25 cellular contexts compared by ENCODE assay signal in the genomic region with DNA sequence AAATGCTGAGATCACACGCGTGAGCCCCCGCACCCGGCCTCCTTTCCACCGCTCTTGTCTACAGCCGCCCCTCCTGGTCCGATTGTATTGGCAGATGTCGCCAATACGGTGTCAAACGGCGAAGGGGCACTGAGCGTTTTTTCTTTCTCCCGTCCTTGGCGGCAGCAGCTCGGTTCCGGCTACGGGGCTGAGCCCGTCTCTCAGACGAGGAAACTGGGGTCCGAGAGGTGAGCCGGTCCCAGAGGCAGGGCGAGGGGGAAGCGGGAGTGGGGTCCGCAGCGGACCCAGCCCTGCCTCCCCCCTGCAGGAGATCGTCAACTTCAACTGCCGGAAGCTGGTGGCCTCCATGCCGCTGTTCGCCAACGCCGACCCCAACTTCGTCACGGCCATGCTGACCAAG. TPM values are rescaled to one million over a fixed set of nuclear protein-coding genes. Genes with fewer than 3 reads are reported as not detected.
A peak's percentile ranks its signal among the peaks of the same experiment; 100 is the strongest.
DNase-seq lines count a peak whose midpoint lies in the region; ATAC-seq, FAIRE-seq and TF ChIP-seq lines count a peak whose summit lies in the region.
"Had no signal": no experiment of that assay in that cellular context is flagged by ENCODE, and none has a peak within 500 bp of the region (broad histone marks: within the 10 kb centered on the region; RNA-seq: fewer than 3 reads in every experiment).

No MANE protein-coding gene starts in this region.

- no peaks in the 10 kb centered on the region for H4K20me1 ChIP-seq in HepG2 (ENCODE audit: insufficient read depth, low read length)

- intact Hi-C loops in right lobe of liver (cut with DNase I): no loop called here
- intact Hi-C loops in HepG2 (cut with micrococcal nuclease; ENCODE audit: unreplicated experiment): no loop called here
- intact Hi-C loops in posterior vena cava (cut with DNase I): no loop called here

- 92% methylated on average over 8 of the region's 33 CpGs for WGBS in right lobe of liver (ENCODE audit: insufficient coverage, low coverage, low lambda C conversion rate, missing lambda C conversion rate)
- 95% methylated on average over 30 of the region's 33 CpGs for WGBS in HepG2 (ENCODE audit: low lambda C conversion rate)

- no peak overlapping the region for H3K27ac ChIP-seq in right lobe of liver
- no peak overlapping the region for H3K27ac ChIP-seq in HepG2 (ENCODE audit: extremely low read length, insufficient read depth, low read length)
- H3K27ac ChIP-seq: GM23248, SK-N-MC had no signal

- no TSS peak for BruUV-seq in HepG2 (replicated peaks; lab: Mats Ljungman, UMichigan)

- CTCF ChIA-PET in HepG2 (lab: Yijun Ruan, JAX; ENCODE audit: low intra/inter-chr PET ratio, low total read pairs): no interaction called here

- H3K4me3 ChIP-seq in right lobe of liver: no peak overlapping the region
- H3K4me3 ChIP-seq in HepG2 (replicated peaks in 1 of 3; ENCODE audit: insufficient read depth in 1 of 3, low read depth in 2 of 3, low read length in 3 of 3): no peak overlapping the region
- H3K4me3 ChIP-seq: GM23248, MG63, SK-N-MC had no signal

- H3K9me3 ChIP-seq in right lobe of liver (no peaks in the 10 kb centered on the region), HepG2 (ENCODE audit: low read length) (no peaks in the 10 kb centered on the region)
- H3K9me3 ChIP-seq: MG63 had no signal

- POLR2A ChIA-PET in HepG2 (lab: Yijun Ruan, JAX): no interaction called here

- DNase-seq in right lobe of liver: peak in 2 of 3 donors; percentile 36 to 42
- no peak for DNase-seq in HepG2 (ENCODE audit: low spot score)
- DNase-seq in posterior vena cava (ENCODE audit: low spot score): peak; percentile 72
- DNase-seq: CD4-positive, alpha-beta memory T cell; COR-L47; DMS53; GM23248; H7; KG1; MG63; NCI-H1105 treated with DMSO at 0.1 percent for 48 hours; NCI-H146; NCI-H1930; NCI-H2107; NCI-H446; NCI-H524 treated with DMSO at 0.1 percent for 48 hours; NCI-H774; SIG-M5; SW 1271 had no signal

- H3K4me1 ChIP-seq in right lobe of liver (no peaks in the 10 kb centered on the region), HepG2 (ENCODE audit: insufficient read depth, low read length) (no peaks in the 10 kb centered on the region)

- H3K36me3 ChIP-seq in right lobe of liver (no peaks in the 10 kb centered on the region), HepG2 (replicated peaks in 1 of 2; ENCODE audit: control insufficient read depth in 1 of 2, insufficient read depth in 2 of 2, low read length in 2 of 2) (peaks cover 3 to 7% of the 10 kb centered on the region in 2 experiments; a peak in 3 of 5 replicates)
- H3K36me3 ChIP-seq: MG63 had no signal

- no peak overlapping the region for H2AFZ ChIP-seq in HepG2 (ENCODE audit: low read length)
- H2AFZ ChIP-seq: GM23248 had no signal

- in situ Hi-C loops in HepG2 (cut with HindIII; ENCODE audit: extremely low pct_ligation_motif_present, low pct_unique_long_range_greater_than_20kb): no loop called here

- no peak overlapping the region for H3K9ac ChIP-seq in HepG2 (ENCODE audit: insufficient read depth, low read depth, low read length)
- H3K9ac ChIP-seq: GM23248 had no signal

- H3K27me3 ChIP-seq in right lobe of liver: no peaks in the 10 kb centered on the region
- no peaks in the 10 kb centered on the region for H3K27me3 ChIP-seq in HepG2 (ENCODE audit: control insufficient read depth in 1 of 2, insufficient read depth in 2 of 2, low read length in 2 of 2)
- H3K27me3 ChIP-seq: MG63 had no signal

- TF ChIP-seq POLR2A in right lobe of liver (IDR thresholded peaks at IDR 0.05) (no peak), HepG2 (IDR thresholded peaks at IDR 0.05; ENCODE audit: insufficient read depth in 1 of 2, low read depth in 2 of 2, low read length in 2 of 2) (no peak)

- TF ChIP-seq RAD21 in HepG2 (CRISPR knock-in tag; IDR thresholded peaks at IDR 0.05): no peak

- no peak for ATAC-seq in right lobe of liver
- ATAC-seq in HepG2: no peak
- no peak for ATAC-seq in GM18502 (IDR thresholded peaks at IDR 0.05; ENCODE audit: poor library complexity, unreplicated experiment)

- no peak overlapping the region for H3K4me2 ChIP-seq in HepG2 (ENCODE audit: low read depth, low read length)

- no peaks in the 10 kb centered on the region for H3K79me2 ChIP-seq in HepG2 (ENCODE audit: insufficient read depth, low read length)

- no peak for TF ChIP-seq EP300 in HepG2 (IDR thresholded peaks at IDR 0.05; ENCODE audit: low read depth in 2 of 2, low read length in 2 of 2)
- TF ChIP-seq EP300 in HepG2 (CRISPR knock-in tag; IDR thresholded peaks at IDR 0.05; ENCODE audit: borderline replicate concordance): no peak

- no peak for TF ChIP-seq CTCF in right lobe of liver (IDR thresholded peaks at IDR 0.05)
- no peak for TF ChIP-seq CTCF in HepG2 (CRISPR knock-in tag; IDR thresholded peaks at IDR 0.05)

- FAIRE-seq in HepG2 (lab: Jason Lieb, UNC): no peak
- FAIRE-seq: G401.6, RCC 7860 had no signal

RNA-seq across cellular contexts. Expression of a gene that starts 20.4 kb away (rescaled TPM):
- 10 to 100 TPM; 25.9 to 42.9 (median 33.3) TPM for total RNA-seq in right lobe of liver
- total RNA-seq in HepG2 (2016; rRNA removed; fragmentation: Illumina TruSeq; extraction: Trizol): 52.5 and 78.0 TPM in 2 replicates
- 14.6 and 16.3 TPM in 2 replicates for total RNA-seq in HepG2 (2016; cell fraction: cytosol; rRNA removed; fragmentation: Illumina TruSeq; extraction: Trizol; ENCODE audit: low read depth)
- total RNA-seq in HepG2 (2016; cell fraction: insoluble cytoplasmic fraction; rRNA removed; fragmentation: Illumina TruSeq; extraction: Trizol): 49.1 and 82.6 TPM in 2 replicates
- total RNA-seq in HepG2 (2016; cell fraction: membrane; rRNA removed; fragmentation: Illumina TruSeq; extraction: Trizol): 30.6 and 32.9 TPM in 2 replicates
- 53.4 and 70.1 TPM in 2 replicates for total RNA-seq in HepG2 (2016; cell fraction: nucleus; rRNA removed; fragmentation: Illumina TruSeq; extraction: Trizol)
- 101 and 114 TPM in 2 replicates for polyA plus RNA-seq in HepG2 (2011; rRNA removed)
- 20.8 and 36.5 TPM in 2 replicates for polyA plus RNA-seq in HepG2 (2011; cell fraction: cytosol; rRNA removed)
- polyA plus RNA-seq in HepG2 (2011; cell fraction: nucleus; rRNA removed): 255 and 333 TPM in 2 replicates
- polyA plus RNA-seq in HepG2 (2012): 52.2 and 65.7 TPM in 2 replicates
- polyA plus RNA-seq in HepG2 (2016; cell fraction: cytosol; fragmentation: Illumina TruSeq; extraction: Trizol; ENCODE audit: low read depth): 16.5 and 17.7 TPM in 2 replicates
- 70.9 and 71.7 TPM in 2 replicates for polyA plus RNA-seq in HepG2 (2016; cell fraction: insoluble cytoplasmic fraction; fragmentation: Illumina TruSeq; extraction: Trizol; ENCODE audit: low read depth)
- 34.9 and 37.3 TPM in 2 replicates for polyA plus RNA-seq in HepG2 (2016; cell fraction: membrane; fragmentation: Illumina TruSeq; extraction: Trizol; ENCODE audit: low read depth)
- 138 and 146 TPM in 2 replicates for polyA plus RNA-seq in HepG2 (2016; cell fraction: nucleus; fragmentation: Illumina TruSeq; extraction: Trizol; ENCODE audit: insufficient read depth, low read depth)
- polyA minus RNA-seq in HepG2 (2011; rRNA and poly(A)+ RNA removed; ENCODE audit: low replicate concordance): 247 and 377 TPM in 2 replicates
- polyA minus RNA-seq in HepG2 (2011; cell fraction: cytosol; rRNA and poly(A)+ RNA removed): 67.1 and 69.6 TPM in 2 replicates
- polyA minus RNA-seq in HepG2 (2011; cell fraction: nucleus; rRNA and poly(A)+ RNA removed): 37.9 and 42.3 TPM in 2 replicates
- total RNA-seq in posterior vena cava: 10 to 100 TPM; 25.6 to 30.7 TPM

RNA-seq across cellular contexts. Expression of a gene that starts 23.3 kb away (rescaled TPM):
- total RNA-seq in right lobe of liver: under 1 TPM in 5 of 6 experiments, not detected in 1; 0.05 to 0.27 (median 0.09) TPM
- total RNA-seq in HepG2 (2016; rRNA removed; fragmentation: Illumina TruSeq; extraction: Trizol): not detected in 2 replicates
- not detected in 2 replicates for total RNA-seq in HepG2 (2016; cell fraction: cytosol; rRNA removed; fragmentation: Illumina TruSeq; extraction: Trizol; ENCODE audit: low read depth)
- total RNA-seq in HepG2 (2016; cell fraction: insoluble cytoplasmic fraction; rRNA removed; fragmentation: Illumina TruSeq; extraction: Trizol): not detected in 2 replicates
- 0.03 TPM in 1 of 2 replicates, not detected in the other for total RNA-seq in HepG2 (2016; cell fraction: membrane; rRNA removed; fragmentation: Illumina TruSeq; extraction: Trizol)
- total RNA-seq in HepG2 (2016; cell fraction: nucleus; rRNA removed; fragmentation: Illumina TruSeq; extraction: Trizol): not detected in 2 replicates
- 0.01 and 0.05 TPM in 2 replicates for polyA plus RNA-seq in HepG2 (2011; rRNA removed)
- 0.07 and 0.09 TPM in 2 replicates for polyA plus RNA-seq in HepG2 (2011; cell fraction: cytosol; rRNA removed)
- 0.19 and 0.24 TPM in 2 replicates for polyA plus RNA-seq in HepG2 (2011; cell fraction: nucleus; rRNA removed)
- 0.15 and 0.39 TPM in 2 replicates for polyA plus RNA-seq in HepG2 (2012)
- polyA plus RNA-seq in HepG2 (2016; cell fraction: cytosol; fragmentation: Illumina TruSeq; extraction: Trizol; ENCODE audit: low read depth): 0.07 TPM in 1 of 2 replicates, not detected in the other
- polyA plus RNA-seq in HepG2 (2016; cell fraction: insoluble cytoplasmic fraction; fragmentation: Illumina TruSeq; extraction: Trizol; ENCODE audit: low read depth): not detected in 2 replicates
- polyA plus RNA-seq in HepG2 (2016; cell fraction: membrane; fragmentation: Illumina TruSeq; extraction: Trizol; ENCODE audit: low read depth): 0.05 TPM in 1 of 2 replicates, not detected in the other
- not detected in 2 replicates for polyA plus RNA-seq in HepG2 (2016; cell fraction: nucleus; fragmentation: Illumina TruSeq; extraction: Trizol; ENCODE audit: insufficient read depth, low read depth)
- 0.16 and 9.3 TPM in 2 replicates for polyA minus RNA-seq in HepG2 (2011; rRNA and poly(A)+ RNA removed; ENCODE audit: low replicate concordance)
- polyA minus RNA-seq in HepG2 (2011; cell fraction: cytosol; rRNA and poly(A)+ RNA removed): not detected in 2 replicates
- polyA minus RNA-seq in HepG2 (2011; cell fraction: nucleus; rRNA and poly(A)+ RNA removed): not detected in 2 replicates
- total RNA-seq in posterior vena cava: under 1 TPM; 0.10 to 0.37 TPM
- polyA plus RNA-seq: CD4-positive, alpha-beta memory T cell had no signal

RNA-seq across cellular contexts. Expression of a gene that starts 26.7 kb away (rescaled TPM):
- total RNA-seq in right lobe of liver (under 1 TPM in 1 of 6 experiments, not detected in 5; 0.15 TPM), HepG2 (2016; rRNA removed; fragmentation: Illumina TruSeq; extraction: Trizol) (0.24 TPM in 1 of 2 replicates, not detected in the other), posterior vena cava (under 1 TPM in 1 of 2 donors, not detected in 1; 0.37 TPM)
- total RNA-seq in HepG2 (2016; cell fraction: cytosol; rRNA removed; fragmentation: Illumina TruSeq; extraction: Trizol; ENCODE audit: low read depth): not detected in 2 replicates
- 0.09 TPM in 1 of 2 replicates, not detected in the other for total RNA-seq in HepG2 (2016; cell fraction: insoluble cytoplasmic fraction; rRNA removed; fragmentation: Illumina TruSeq; extraction: Trizol)
- 0.17 and 0.19 TPM in 2 replicates for total RNA-seq in HepG2 (2016; cell fraction: membrane; rRNA removed; fragmentation: Illumina TruSeq; extraction: Trizol)
- not detected in 2 replicates for total RNA-seq in HepG2 (2016; cell fraction: nucleus; rRNA removed; fragmentation: Illumina TruSeq; extraction: Trizol)
- 0.07 TPM in 1 of 2 replicates, not detected in the other for polyA plus RNA-seq in HepG2 (2011; rRNA removed)
- not detected in 2 replicates for polyA plus RNA-seq in HepG2 (2011; cell fraction: cytosol; rRNA removed)
- not detected in 2 replicates for polyA plus RNA-seq in HepG2 (2011; cell fraction: nucleus; rRNA removed)
- polyA plus RNA-seq in HepG2 (2012): 0.09 and 0.27 TPM in 2 replicates
- 0.08 and 0.16 TPM in 2 replicates for polyA plus RNA-seq in HepG2 (2016; cell fraction: cytosol; fragmentation: Illumina TruSeq; extraction: Trizol; ENCODE audit: low read depth)
- polyA plus RNA-seq in HepG2 (2016; cell fraction: insoluble cytoplasmic fraction; fragmentation: Illumina TruSeq; extraction: Trizol; ENCODE audit: low read depth): not detected in 2 replicates
- polyA plus RNA-seq in HepG2 (2016; cell fraction: membrane; fragmentation: Illumina TruSeq; extraction: Trizol; ENCODE audit: low read depth): 0.13 TPM in 1 of 2 replicates, not detected in the other
- 0.33 TPM in 1 of 2 replicates, not detected in the other for polyA plus RNA-seq in HepG2 (2016; cell fraction: nucleus; fragmentation: Illumina TruSeq; extraction: Trizol; ENCODE audit: insufficient read depth, low read depth)
- not detected in 2 replicates for polyA minus RNA-seq in HepG2 (2011; rRNA and poly(A)+ RNA removed; ENCODE audit: low replicate concordance)
- polyA minus RNA-seq in HepG2 (2011; cell fraction: cytosol; rRNA and poly(A)+ RNA removed): not detected in 2 replicates
- not detected in 2 replicates for polyA minus RNA-seq in HepG2 (2011; cell fraction: nucleus; rRNA and poly(A)+ RNA removed)
- total RNA-seq: A172, H7, HT1080 had no signal
- polyA plus RNA-seq: CD4-positive, alpha-beta memory T cell; GM23248 had no signal

RNA-seq across cellular contexts. Expression of a gene that starts 40.5 kb away (rescaled TPM):
- 100 to 1,000 TPM in 4 of 6 experiments, 10 to 100 TPM in 2; 88.6 to 369 (median 124) TPM for total RNA-seq in right lobe of liver
- 136 and 309 TPM in 2 replicates for total RNA-seq in HepG2 (2016; rRNA removed; fragmentation: Illumina TruSeq; extraction: Trizol)
- 81.8 and 84.4 TPM in 2 replicates for total RNA-seq in HepG2 (2016; cell fraction: cytosol; rRNA removed; fragmentation: Illumina TruSeq; extraction: Trizol; ENCODE audit: low read depth)
- 114 and 317 TPM in 2 replicates for total RNA-seq in HepG2 (2016; cell fraction: insoluble cytoplasmic fraction; rRNA removed; fragmentation: Illumina TruSeq; extraction: Trizol)
- 96.0 and 109 TPM in 2 replicates for total RNA-seq in HepG2 (2016; cell fraction: membrane; rRNA removed; fragmentation: Illumina TruSeq; extraction: Trizol)
- 271 and 340 TPM in 2 replicates for total RNA-seq in HepG2 (2016; cell fraction: nucleus; rRNA removed; fragmentation: Illumina TruSeq; extraction: Trizol)
- polyA plus RNA-seq in HepG2 (2011; rRNA removed): 754 and 1,057 TPM in 2 replicates
- polyA plus RNA-seq in HepG2 (2011; cell fraction: cytosol; rRNA removed): 595 and 749 TPM in 2 replicates
- polyA plus RNA-seq in HepG2 (2011; cell fraction: nucleus; rRNA removed): 561 and 615 TPM in 2 replicates
- 926 and 933 TPM in 2 replicates for polyA plus RNA-seq in HepG2 (2012)
- polyA plus RNA-seq in HepG2 (2016; cell fraction: cytosol; fragmentation: Illumina TruSeq; extraction: Trizol; ENCODE audit: low read depth): 148 and 149 TPM in 2 replicates
- polyA plus RNA-seq in HepG2 (2016; cell fraction: insoluble cytoplasmic fraction; fragmentation: Illumina TruSeq; extraction: Trizol; ENCODE audit: low read depth): 179 and 219 TPM in 2 replicates
- polyA plus RNA-seq in HepG2 (2016; cell fraction: membrane; fragmentation: Illumina TruSeq; extraction: Trizol; ENCODE audit: low read depth): 152 and 167 TPM in 2 replicates
- 760 and 837 TPM in 2 replicates for polyA plus RNA-seq in HepG2 (2016; cell fraction: nucleus; fragmentation: Illumina TruSeq; extraction: Trizol; ENCODE audit: insufficient read depth, low read depth)
- polyA minus RNA-seq in HepG2 (2011; rRNA and poly(A)+ RNA removed; ENCODE audit: low replicate concordance): 426 and 707 TPM in 2 replicates
- 369 and 454 TPM in 2 replicates for polyA minus RNA-seq in HepG2 (2011; cell fraction: cytosol; rRNA and poly(A)+ RNA removed)
- polyA minus RNA-seq in HepG2 (2011; cell fraction: nucleus; rRNA and poly(A)+ RNA removed): 97.1 and 115 TPM in 2 replicates
- 100 to 1,000 TPM; 288 to 300 TPM for total RNA-seq in posterior vena cava

RNA-seq across cellular contexts. Expression of a gene that starts 50.1 kb away (rescaled TPM):
- total RNA-seq in right lobe of liver (10 to 100 TPM; 18.3 to 85.0 (median 28.8) TPM), HepG2 (2016; rRNA removed; fragmentation: Illumina TruSeq; extraction: Trizol) (18.5 and 34.0 TPM in 2 replicates), posterior vena cava (10 to 100 TPM; 24.5 to 27.1 TPM)
- total RNA-seq in HepG2 (2016; cell fraction: cytosol; rRNA removed; fragmentation: Illumina TruSeq; extraction: Trizol; ENCODE audit: low read depth): 60.7 and 62.9 TPM in 2 replicates
- 14.0 and 32.5 TPM in 2 replicates for total RNA-seq in HepG2 (2016; cell fraction: insoluble cytoplasmic fraction; rRNA removed; fragmentation: Illumina TruSeq; extraction: Trizol)
- 51.8 and 70.5 TPM in 2 replicates for total RNA-seq in HepG2 (2016; cell fraction: membrane; rRNA removed; fragmentation: Illumina TruSeq; extraction: Trizol)
- 20.4 and 26.7 TPM in 2 replicates for total RNA-seq in HepG2 (2016; cell fraction: nucleus; rRNA removed; fragmentation: Illumina TruSeq; extraction: Trizol)
- polyA plus RNA-seq in HepG2 (2011; rRNA removed): 23.2 and 24.6 TPM in 2 replicates
- 21.4 and 33.6 TPM in 2 replicates for polyA plus RNA-seq in HepG2 (2011; cell fraction: cytosol; rRNA removed)
- polyA plus RNA-seq in HepG2 (2011; cell fraction: nucleus; rRNA removed): 96.9 and 98.7 TPM in 2 replicates
- 47.4 and 51.2 TPM in 2 replicates for polyA plus RNA-seq in HepG2 (2012)
- polyA plus RNA-seq in HepG2 (2016; cell fraction: cytosol; fragmentation: Illumina TruSeq; extraction: Trizol; ENCODE audit: low read depth): 83.7 and 90.8 TPM in 2 replicates
- 29.9 and 39.9 TPM in 2 replicates for polyA plus RNA-seq in HepG2 (2016; cell fraction: insoluble cytoplasmic fraction; fragmentation: Illumina TruSeq; extraction: Trizol; ENCODE audit: low read depth)
- polyA plus RNA-seq in HepG2 (2016; cell fraction: membrane; fragmentation: Illumina TruSeq; extraction: Trizol; ENCODE audit: low read depth): 79.7 and 88.6 TPM in 2 replicates
- 75.9 and 77.0 TPM in 2 replicates for polyA plus RNA-seq in HepG2 (2016; cell fraction: nucleus; fragmentation: Illumina TruSeq; extraction: Trizol; ENCODE audit: insufficient read depth, low read depth)
- 10.7 and 26.6 TPM in 2 replicates for polyA minus RNA-seq in HepG2 (2011; rRNA and poly(A)+ RNA removed; ENCODE audit: low replicate concordance)
- polyA minus RNA-seq in HepG2 (2011; cell fraction: cytosol; rRNA and poly(A)+ RNA removed): 18.3 and 21.9 TPM in 2 replicates
- polyA minus RNA-seq in HepG2 (2011; cell fraction: nucleus; rRNA and poly(A)+ RNA removed): 28.0 and 36.3 TPM in 2 replicates
